1 cellular context compared by ENCODE assay signal in the genomic region with DNA sequence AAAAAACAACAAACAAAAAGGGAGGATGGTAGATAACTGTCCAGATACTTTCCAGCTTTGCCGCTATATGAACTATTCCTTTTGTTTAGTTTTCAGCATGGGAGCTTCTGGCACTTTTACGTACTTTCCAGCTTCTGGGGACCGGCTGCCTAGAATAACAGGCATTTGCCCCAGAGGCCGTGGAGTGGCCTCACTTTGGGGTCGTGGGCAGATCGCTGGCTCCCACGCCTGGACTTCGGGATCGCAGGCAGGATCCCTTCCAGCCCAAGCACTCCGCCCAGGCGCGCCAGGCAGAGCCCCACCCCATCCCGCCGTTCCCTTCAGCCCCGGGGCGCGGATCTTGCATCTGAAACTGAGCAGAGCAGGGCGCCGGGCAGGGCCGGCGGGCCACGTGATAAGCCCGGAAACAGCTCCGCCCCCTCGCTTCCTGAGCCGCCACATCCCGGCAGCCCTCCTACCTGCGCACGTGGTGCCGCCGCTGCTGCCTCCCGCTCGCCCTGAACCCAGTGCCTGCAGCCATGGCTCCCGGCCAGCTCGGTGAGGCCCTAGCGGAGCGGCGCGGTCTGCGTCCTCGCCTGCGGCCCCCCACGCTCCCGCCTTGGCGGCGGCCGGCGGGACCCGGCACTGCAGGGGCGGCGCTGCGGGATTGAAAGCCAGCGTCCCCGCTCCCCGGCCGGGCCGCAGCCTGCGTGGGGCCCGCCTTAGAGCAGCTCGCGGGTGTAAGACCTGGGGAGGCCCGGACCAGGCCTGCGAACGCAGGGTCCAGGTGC.
TF ChIP-seq lines count a peak whose summit lies in the region.

A gene (plus strand): TSS at position 435 of the 770 bp plus-strand sequence. CDS start 84 bp downstream, at position 519.

TF ChIP-seq in GM12878, 131 proteins besides CTCF, POLR2A, EP300 and RAD21 (continued from another document and continues in another):
- TF ChIP-seq, protein P1, sequence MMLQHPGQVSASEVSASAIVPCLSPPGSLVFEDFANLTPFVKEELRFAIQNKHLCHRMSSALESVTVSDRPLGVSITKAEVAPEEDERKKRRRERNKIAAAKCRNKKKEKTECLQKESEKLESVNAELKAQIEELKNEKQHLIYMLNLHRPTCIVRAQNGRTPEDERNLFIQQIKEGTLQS (IDR thresholded peaks at IDR 0.05; ENCODE audit: borderline replicate concordance, extremely low read depth, low read depth, low read length), result peak; percentile 81; the same call in 1 of the 2 replicates
- peak; percentile 94 for TF ChIP-seq RAD51 (IDR thresholded peaks at IDR 0.05)
- TF ChIP-seq, protein P2, sequence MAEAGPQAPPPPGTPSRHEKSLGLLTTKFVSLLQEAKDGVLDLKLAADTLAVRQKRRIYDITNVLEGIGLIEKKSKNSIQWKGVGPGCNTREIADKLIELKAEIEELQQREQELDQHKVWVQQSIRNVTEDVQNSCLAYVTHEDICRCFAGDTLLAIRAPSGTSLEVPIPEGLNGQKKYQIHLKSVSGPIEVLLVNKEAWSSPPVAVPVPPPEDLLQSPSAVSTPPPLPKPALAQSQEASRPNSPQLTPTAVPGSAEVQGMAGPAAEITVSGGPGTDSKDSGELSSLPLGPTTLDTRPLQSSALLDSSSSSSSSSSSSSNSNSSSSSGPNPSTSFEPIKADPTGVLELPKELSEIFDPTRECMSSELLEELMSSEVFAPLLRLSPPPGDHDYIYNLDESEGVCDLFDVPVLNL (IDR thresholded peaks at IDR 0.05; ENCODE audit: low read depth, low read length), result no peak
- peak in 1 of 2 experiments; percentile 36; a peak in 1 of 4 replicates for TF ChIP-seq ETV6 (conservative IDR thresholded peaks at IDR 0.05 in 1 of 2, IDR thresholded peaks at IDR 0.05 in 1 of 2; ENCODE audit: borderline replicate concordance in 1 of 2, low read depth in 1 of 2)
- no peak for TF ChIP-seq HDAC6 (IDR thresholded peaks at IDR 0.05; ENCODE audit: unreplicated experiment)
- peak; percentile 56 for TF ChIP-seq EED (IDR thresholded peaks at IDR 0.05; ENCODE audit: low read depth)
- peak; percentile 65 for TF ChIP-seq SP1 (IDR thresholded peaks at IDR 0.05; ENCODE audit: low read depth, low read length)
- TF ChIP-seq, protein P3, sequence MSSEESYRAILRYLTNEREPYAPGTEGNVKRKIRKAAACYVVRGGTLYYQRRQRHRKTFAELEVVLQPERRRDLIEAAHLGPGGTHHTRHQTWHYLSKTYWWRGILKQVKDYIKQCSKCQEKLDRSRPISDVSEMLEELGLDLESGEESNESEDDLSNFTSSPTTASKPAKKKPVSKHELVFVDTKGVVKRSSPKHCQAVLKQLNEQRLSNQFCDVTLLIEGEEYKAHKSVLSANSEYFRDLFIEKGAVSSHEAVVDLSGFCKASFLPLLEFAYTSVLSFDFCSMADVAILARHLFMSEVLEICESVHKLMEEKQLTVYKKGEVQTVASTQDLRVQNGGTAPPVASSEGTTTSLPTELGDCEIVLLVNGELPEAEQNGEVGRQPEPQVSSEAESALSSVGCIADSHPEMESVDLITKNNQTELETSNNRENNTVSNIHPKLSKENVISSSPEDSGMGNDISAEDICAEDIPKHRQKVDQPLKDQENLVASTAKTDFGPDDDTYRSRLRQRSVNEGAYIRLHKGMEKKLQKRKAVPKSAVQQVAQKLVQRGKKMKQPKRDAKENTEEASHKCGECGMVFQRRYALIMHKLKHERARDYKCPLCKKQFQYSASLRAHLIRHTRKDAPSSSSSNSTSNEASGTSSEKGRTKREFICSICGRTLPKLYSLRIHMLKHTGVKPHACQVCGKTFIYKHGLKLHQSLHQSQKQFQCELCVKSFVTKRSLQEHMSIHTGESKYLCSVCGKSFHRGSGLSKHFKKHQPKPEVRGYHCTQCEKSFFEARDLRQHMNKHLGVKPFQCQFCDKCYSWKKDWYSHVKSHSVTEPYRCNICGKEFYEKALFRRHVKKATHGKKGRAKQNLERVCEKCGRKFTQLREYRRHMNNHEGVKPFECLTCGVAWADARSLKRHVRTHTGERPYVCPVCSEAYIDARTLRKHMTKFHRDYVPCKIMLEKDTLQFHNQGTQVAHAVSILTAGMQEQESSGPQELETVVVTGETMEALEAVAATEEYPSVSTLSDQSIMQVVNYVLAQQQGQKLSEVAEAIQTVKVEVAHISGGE (CRISPR knock-in tag; IDR thresholded peaks at IDR 0.05), result no peak
- TF ChIP-seq IKZF2 (IDR thresholded peaks at IDR 0.05), result peak; percentile 73 to 80
- TF ChIP-seq, protein P4, sequence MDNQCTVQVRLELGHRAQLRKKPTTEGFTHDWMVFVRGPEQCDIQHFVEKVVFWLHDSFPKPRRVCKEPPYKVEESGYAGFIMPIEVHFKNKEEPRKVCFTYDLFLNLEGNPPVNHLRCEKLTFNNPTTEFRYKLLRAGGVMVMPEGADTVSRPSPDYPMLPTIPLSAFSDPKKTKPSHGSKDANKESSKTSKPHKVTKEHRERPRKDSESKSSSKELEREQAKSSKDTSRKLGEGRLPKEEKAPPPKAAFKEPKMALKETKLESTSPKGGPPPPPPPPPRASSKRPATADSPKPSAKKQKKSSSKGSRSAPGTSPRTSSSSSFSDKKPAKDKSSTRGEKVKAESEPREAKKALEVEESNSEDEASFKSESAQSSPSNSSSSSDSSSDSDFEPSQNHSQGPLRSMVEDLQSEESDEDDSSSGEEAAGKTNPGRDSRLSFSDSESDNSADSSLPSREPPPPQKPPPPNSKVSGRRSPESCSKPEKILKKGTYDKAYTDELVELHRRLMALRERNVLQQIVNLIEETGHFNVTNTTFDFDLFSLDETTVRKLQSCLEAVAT (IDR thresholded peaks at IDR 0.05), result peak; percentile 52
- TF ChIP-seq ZSCAN29 (IDR thresholded peaks at IDR 0.05), result no peak
- no peak for TF ChIP-seq CBX3 (IDR thresholded peaks at IDR 0.05; ENCODE audit: borderline replicate concordance, low read depth)
- TF ChIP-seq NFXL1 (IDR thresholded peaks at IDR 0.05; ENCODE audit: borderline replicate concordance), result no peak
- no peak for TF ChIP-seq EZH2 (IDR thresholded peaks at IDR 0.05; ENCODE audit: borderline replicate concordance, control insufficient read depth, low read depth, low read length)
- TF ChIP-seq, protein P5, sequence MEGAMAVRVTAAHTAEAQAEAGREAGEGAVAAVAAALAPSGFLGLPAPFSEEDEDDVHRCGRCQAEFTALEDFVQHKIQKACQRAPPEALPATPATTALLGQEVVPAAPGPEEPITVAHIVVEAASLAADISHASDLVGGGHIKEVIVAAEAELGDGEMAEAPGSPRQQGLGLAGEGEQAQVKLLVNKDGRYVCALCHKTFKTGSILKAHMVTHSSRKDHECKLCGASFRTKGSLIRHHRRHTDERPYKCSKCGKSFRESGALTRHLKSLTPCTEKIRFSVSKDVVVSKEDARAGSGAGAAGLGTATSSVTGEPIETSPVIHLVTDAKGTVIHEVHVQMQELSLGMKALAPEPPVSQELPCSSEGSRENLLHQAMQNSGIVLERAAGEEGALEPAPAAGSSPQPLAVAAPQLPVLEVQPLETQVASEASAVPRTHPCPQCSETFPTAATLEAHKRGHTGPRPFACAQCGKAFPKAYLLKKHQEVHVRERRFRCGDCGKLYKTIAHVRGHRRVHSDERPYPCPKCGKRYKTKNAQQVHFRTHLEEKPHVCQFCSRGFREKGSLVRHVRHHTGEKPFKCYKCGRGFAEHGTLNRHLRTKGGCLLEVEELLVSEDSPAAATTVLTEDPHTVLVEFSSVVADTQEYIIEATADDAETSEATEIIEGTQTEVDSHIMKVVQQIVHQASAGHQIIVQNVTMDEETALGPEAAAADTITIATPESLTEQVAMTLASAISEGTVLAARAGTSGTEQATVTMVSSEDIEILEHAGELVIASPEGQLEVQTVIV (IDR thresholded peaks at IDR 0.05; ENCODE audit: borderline replicate concordance, partially characterized antibody), result peak; percentile 52
- peak; percentile 65 for TF ChIP-seq KLF5 (IDR thresholded peaks at IDR 0.05; ENCODE audit: partially characterized antibody)
- TF ChIP-seq FOXM1 (IDR thresholded peaks at IDR 0.05; ENCODE audit: low read depth, low read length), result no peak
- TF ChIP-seq ASH2L (IDR thresholded peaks at IDR 0.05; ENCODE audit: borderline replicate concordance, low read depth), result 0 out of 2 replicates have a peak, but pooled peaks have one; percentile 71
- TF ChIP-seq, protein P6, sequence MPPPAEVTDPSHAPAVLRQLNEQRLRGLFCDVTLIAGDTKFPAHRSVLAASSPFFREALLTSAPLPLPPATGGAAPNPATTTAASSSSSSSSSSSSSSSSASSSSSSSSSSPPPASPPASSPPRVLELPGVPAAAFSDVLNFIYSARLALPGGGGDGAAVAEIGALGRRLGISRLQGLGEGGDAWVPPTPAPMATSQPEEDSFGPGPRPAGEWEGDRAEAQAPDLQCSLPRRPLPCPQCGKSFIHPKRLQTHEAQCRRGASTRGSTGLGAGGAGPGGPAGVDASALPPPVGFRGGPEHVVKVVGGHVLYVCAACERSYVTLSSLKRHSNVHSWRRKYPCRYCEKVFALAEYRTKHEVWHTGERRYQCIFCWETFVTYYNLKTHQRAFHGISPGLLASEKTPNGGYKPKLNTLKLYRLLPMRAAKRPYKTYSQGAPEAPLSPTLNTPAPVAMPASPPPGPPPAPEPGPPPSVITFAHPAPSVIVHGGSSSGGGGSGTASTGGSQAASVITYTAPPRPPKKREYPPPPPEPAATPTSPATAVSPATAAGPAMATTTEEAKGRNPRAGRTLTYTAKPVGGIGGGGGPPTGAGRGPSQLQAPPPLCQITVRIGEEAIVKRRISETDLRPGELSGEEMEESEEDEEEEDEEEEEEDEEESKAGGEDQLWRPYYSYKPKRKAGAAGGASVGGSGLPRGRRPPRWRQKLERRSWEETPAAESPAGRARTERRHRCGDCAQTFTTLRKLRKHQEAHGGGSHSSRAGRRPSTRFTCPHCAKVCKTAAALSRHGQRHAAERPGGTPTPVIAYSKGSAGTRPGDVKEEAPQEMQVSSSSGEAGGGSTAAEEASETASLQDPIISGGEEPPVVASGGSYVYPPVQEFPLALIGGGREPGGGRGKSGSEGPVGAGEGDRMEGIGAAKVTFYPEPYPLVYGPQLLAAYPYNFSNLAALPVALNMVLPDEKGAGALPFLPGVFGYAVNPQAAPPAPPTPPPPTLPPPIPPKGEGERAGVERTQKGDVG (CRISPR knock-in tag; IDR thresholded peaks at IDR 0.05), result no peak
- TF ChIP-seq WRNIP1 (IDR thresholded peaks at IDR 0.05; ENCODE audit: borderline replicate concordance, low read depth, low read length), result no peak
- TF ChIP-seq TCF7 (IDR thresholded peaks at IDR 0.05; ENCODE audit: borderline replicate concordance), result no peak
- TF ChIP-seq PML (IDR thresholded peaks at IDR 0.05; ENCODE audit: low read length), result peak; percentile 88
- TF ChIP-seq POU2F2 (IDR thresholded peaks at IDR 0.05; ENCODE audit: borderline replicate concordance, low read depth, low read length), result no peak; the same call in 2 of the 3 replicates
- TF ChIP-seq SMARCA5 (IDR thresholded peaks at IDR 0.05), result peak; percentile 92; the same call in 1 of the 2 replicates
- no peak for TF ChIP-seq SIN3A (IDR thresholded peaks at IDR 0.05; ENCODE audit: low read depth, low read length)
- TF ChIP-seq RB1 (IDR thresholded peaks at IDR 0.05; ENCODE audit: borderline replicate concordance), result peak; percentile 87; the same call in 1 of the 2 replicates
- no peak for TF ChIP-seq POLR2AphosphoS2 (IDR thresholded peaks at IDR 0.05; ENCODE audit: low read depth, low read length)
- TF ChIP-seq TAF1 (IDR thresholded peaks at IDR 0.05; ENCODE audit: borderline replicate concordance, low read depth, low read length), result peak; percentile 93
- no peak for TF ChIP-seq RFX5 (IDR thresholded peaks at IDR 0.05; ENCODE audit: low read depth, low read length)
- TF ChIP-seq MEF2A (IDR thresholded peaks at IDR 0.05; ENCODE audit: insufficient read depth, low read depth, low read length), result no peak
- TF ChIP-seq, protein P7, sequence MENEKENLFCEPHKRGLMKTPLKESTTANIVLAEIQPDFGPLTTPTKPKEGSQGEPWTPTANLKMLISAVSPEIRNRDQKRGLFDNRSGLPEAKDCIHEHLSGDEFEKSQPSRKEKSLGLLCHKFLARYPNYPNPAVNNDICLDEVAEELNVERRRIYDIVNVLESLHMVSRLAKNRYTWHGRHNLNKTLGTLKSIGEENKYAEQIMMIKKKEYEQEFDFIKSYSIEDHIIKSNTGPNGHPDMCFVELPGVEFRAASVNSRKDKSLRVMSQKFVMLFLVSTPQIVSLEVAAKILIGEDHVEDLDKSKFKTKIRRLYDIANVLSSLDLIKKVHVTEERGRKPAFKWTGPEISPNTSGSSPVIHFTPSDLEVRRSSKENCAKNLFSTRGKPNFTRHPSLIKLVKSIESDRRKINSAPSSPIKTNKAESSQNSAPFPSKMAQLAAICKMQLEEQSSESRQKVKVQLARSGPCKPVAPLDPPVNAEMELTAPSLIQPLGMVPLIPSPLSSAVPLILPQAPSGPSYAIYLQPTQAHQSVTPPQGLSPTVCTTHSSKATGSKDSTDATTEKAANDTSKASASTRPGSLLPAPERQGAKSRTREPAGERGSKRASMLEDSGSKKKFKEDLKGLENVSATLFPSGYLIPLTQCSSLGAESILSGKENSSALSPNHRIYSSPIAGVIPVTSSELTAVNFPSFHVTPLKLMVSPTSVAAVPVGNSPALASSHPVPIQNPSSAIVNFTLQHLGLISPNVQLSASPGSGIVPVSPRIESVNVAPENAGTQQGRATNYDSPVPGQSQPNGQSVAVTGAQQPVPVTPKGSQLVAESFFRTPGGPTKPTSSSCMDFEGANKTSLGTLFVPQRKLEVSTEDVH (IDR thresholded peaks at IDR 0.05; ENCODE audit: low read depth, partially characterized antibody), result peak; percentile 23
- TF ChIP-seq SIX5 (IDR thresholded peaks at IDR 0.05; ENCODE audit: low read depth, low read length, severe bottlenecking), result no peak
- TF ChIP-seq, protein P8, sequence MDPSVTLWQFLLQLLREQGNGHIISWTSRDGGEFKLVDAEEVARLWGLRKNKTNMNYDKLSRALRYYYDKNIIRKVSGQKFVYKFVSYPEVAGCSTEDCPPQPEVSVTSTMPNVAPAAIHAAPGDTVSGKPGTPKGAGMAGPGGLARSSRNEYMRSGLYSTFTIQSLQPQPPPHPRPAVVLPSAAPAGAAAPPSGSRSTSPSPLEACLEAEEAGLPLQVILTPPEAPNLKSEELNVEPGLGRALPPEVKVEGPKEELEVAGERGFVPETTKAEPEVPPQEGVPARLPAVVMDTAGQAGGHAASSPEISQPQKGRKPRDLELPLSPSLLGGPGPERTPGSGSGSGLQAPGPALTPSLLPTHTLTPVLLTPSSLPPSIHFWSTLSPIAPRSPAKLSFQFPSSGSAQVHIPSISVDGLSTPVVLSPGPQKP (IDR thresholded peaks at IDR 0.05; ENCODE audit: low read depth, low read length), result peak; percentile 67; the same call in 1 of the 2 replicates
